In genomic region chr5:9774472-9775079, GRCh38 we compare ENCODE assay signal across 11 cellular contexts.
DNase-seq lines count a peak whose midpoint lies in the region; FAIRE-seq and TF ChIP-seq lines count a peak whose summit lies in the region.
"Had no signal": no experiment of that assay in that cellular context is flagged by ENCODE, and none has a peak within 500 bp of the region (broad histone marks: within the 10 kb centered on the region; RNA-seq: fewer than 3 reads in every experiment).

No MANE protein-coding gene starts in this region.

- H3K79me1 ChIP-seq in H1 (ENCODE audit: low read depth, low read length) = no peaks in the 10 kb centered on the region

- TF ChIP-seq POLR2A in H1 (IDR thresholded peaks at IDR 0.05; ENCODE audit: control extremely low read depth in 1 of 2, low read depth in 2 of 2, low read length in 2 of 2) = no peak

- H3K56ac ChIP-seq in H1 (replicated peaks; ENCODE audit: insufficient read length, low read depth, low read length) = no peak overlapping the region

- H3K23ac ChIP-seq in H1 (ENCODE audit: insufficient read length) = no peak overlapping the region

- no peaks in the 10 kb centered on the region for H4K20me1 ChIP-seq in H1 (replicated peaks in 1 of 2; ENCODE audit: control insufficient read depth in 1 of 2, insufficient read depth in 2 of 2, low read length in 2 of 2)

- H2AK5ac ChIP-seq in H1 (ENCODE audit: low read depth, low read length) = 0 out of 2 replicates have a peak overlapping the region, but pooled peaks have one; percentile 53

- no peak overlapping the region for H4K5ac ChIP-seq in H1 (ENCODE audit: insufficient read length, low read depth, low read length)

- CTCF ChIA-PET in H1 (lab: Charles Lee; ENCODE audit: partially characterized antibody) = interaction anchor here (0.7 to 2.3 kb wide), 13 partner anchors 9 to 469 kb away, joined by 3 to 25 read pairs (median 4); no protein-coding TSS in a partner anchor

- no peak for FAIRE-seq in H1 (lab: Jason Lieb, UNC)

- POLR2A ChIA-PET in H1 (lab: Charles Lee; ENCODE audit: partially characterized antibody) = no interaction called here

- no peak overlapping the region for H3K4ac ChIP-seq in H1 (replicated peaks; ENCODE audit: insufficient read length, low read depth, low read length)

- H3K14ac ChIP-seq in H1 (ENCODE audit: insufficient read length) = no peak overlapping the region

- peak in 2 of 3 experiments; percentile 34 to 49; a peak in 3 of 4 replicates for TF ChIP-seq CTCF in H1 (IDR thresholded peaks at IDR 0.05; ENCODE audit: control extremely low read depth in 1 of 3, insufficient read depth in 1 of 3, low read depth in 1 of 3, low read length in 3 of 3)
- peak; percentile 41 for TF ChIP-seq CTCF in parathyroid adenoma (IDR thresholded peaks at IDR 0.05)

- H3K4me1 ChIP-seq in H1 (replicated peaks in 1 of 4; ENCODE audit: control insufficient read depth in 3 of 4, insufficient read depth in 4 of 4, low read length in 3 of 4) (no peaks in the 10 kb centered on the region), parathyroid adenoma (peaks cover 3% of the 10 kb centered on the region)

- peak; percentile 75 to 82 for TF ChIP-seq RAD21 in H1 (IDR thresholded peaks at IDR 0.05 in 1 of 2, conservative IDR thresholded peaks at IDR 0.05 in 1 of 2; ENCODE audit: low read depth in 2 of 2, low read length in 2 of 2)

- no peak overlapping the region for H2BK20ac ChIP-seq in H1 (ENCODE audit: low read length)

- H3K79me2 ChIP-seq in H1 (ENCODE audit: control insufficient read depth in 1 of 2, insufficient read depth in 2 of 2, low read length in 2 of 2) (no peaks in the 10 kb centered on the region), parathyroid adenoma (no peaks in the 10 kb centered on the region)

- DNase-seq in ELF-1 (ENCODE audit: low read depth, low spot score) (peak; percentile 15), LHCN-M2 (ENCODE audit: low read depth) (peak; percentile 79), H1 (ENCODE audit: low read depth in 1 of 2, low spot score in 2 of 2) (no peak), CD1c-positive myeloid dendritic cell (ENCODE audit: extremely low spot score) (no peak), HuH-7.5 (ENCODE audit: low spot score) (no peak)
- DNase-seq in activated naive CD4-positive, alpha-beta T cell (lab: John Stamatoyannopoulos, UW) = no peak
- no peak for DNase-seq in activated CD8-positive, alpha-beta memory T cell treated with anti-CD3 and anti-CD28 coated beads, Interleukin-2, amount 50 U/mL, for 48 hours
- DNase-seq: activated effector memory CD4-positive, alpha-beta T cell treated with Interleukin-2 at 50 U/mL for 16 hours; islet precursor cell; NCI-H1436 had no signal

- no peak overlapping the region for H3K9ac ChIP-seq in H1 (replicated peaks in 1 of 4; ENCODE audit: extremely low read depth in 1 of 4, low read depth in 3 of 4, low read length in 3 of 4)
- no peak overlapping the region for H3K9ac ChIP-seq in parathyroid adenoma

- 80% methylated on average over 3 of the region's 3 CpGs; no CpG with 5 or more reads in 1 of the 2 experiments for WGBS in H1 (ENCODE audit: extremely low coverage in 1 of 2, insufficient coverage in 1 of 2, insufficient read length in 1 of 2, insufficient replicate concordance in 2 of 2, low coverage in 1 of 2, low lambda C conversion rate in 2 of 2, missing lambda C conversion rate in 1 of 2), 2 experiments

- no peak overlapping the region for H3K4me3 ChIP-seq in H1 (ENCODE audit: extremely low read depth in 1 of 4, insufficient read depth in 2 of 4, low read depth in 3 of 4, low read length in 4 of 4)
- no peak overlapping the region for H3K4me3 ChIP-seq in parathyroid adenoma (ENCODE audit: low read depth, low read length)

- H2BK12ac ChIP-seq in H1 (ENCODE audit: low read depth, low read length) = peak overlapping the region; percentile 94

- H3K9me3 ChIP-seq in H1 (ENCODE audit: insufficient read depth in 2 of 2, low read depth in 1 of 2, low read length in 1 of 2) (no peaks in the 10 kb centered on the region), parathyroid adenoma (ENCODE audit: control insufficient read depth, low read length) (no peaks in the 10 kb centered on the region)

- no peaks in the 10 kb centered on the region for H3K36me3 ChIP-seq in H1 (ENCODE audit: control insufficient read depth in 2 of 4, insufficient read depth in 4 of 4, low read length in 3 of 4)
- no peaks in the 10 kb centered on the region for H3K36me3 ChIP-seq in parathyroid adenoma (ENCODE audit: control insufficient read depth, insufficient read depth, low read length)

- H4K8ac ChIP-seq in H1 (ENCODE audit: extremely low read depth, insufficient read depth, low read length) = no peak overlapping the region; the same call in 1 of the 2 replicates

- no peak overlapping the region for H2BK120ac ChIP-seq in H1 (replicated peaks; ENCODE audit: low read depth, low read length)

- no peak overlapping the region for H2BK5ac ChIP-seq in H1 (ENCODE audit: low read depth, low read length)

- no peak for TF ChIP-seq EP300 in H1 (IDR thresholded peaks at IDR 0.05; ENCODE audit: borderline replicate concordance in 1 of 2, low read depth in 2 of 2, low read length in 2 of 2)

- H2BK15ac ChIP-seq in H1 (ENCODE audit: low read length) = no peak overlapping the region

- no peak overlapping the region for H3K18ac ChIP-seq in H1 (ENCODE audit: extremely low read depth, low read length)

- no peak overlapping the region for H3K4me2 ChIP-seq in H1 (ENCODE audit: insufficient read depth in 1 of 2, low read depth in 2 of 2, low read length in 2 of 2)
- no peak overlapping the region for H3K4me2 ChIP-seq in parathyroid adenoma (ENCODE audit: low read length)

- H3K27me3 ChIP-seq in H1 (replicated peaks in 1 of 4; ENCODE audit: control insufficient read depth in 3 of 4, extremely low read depth in 1 of 4, insufficient read depth in 3 of 4, low read length in 3 of 4) (no peaks in the 10 kb centered on the region), parathyroid adenoma (ENCODE audit: control insufficient read depth, insufficient read depth, low read length) (no peaks in the 10 kb centered on the region)

- H4K91ac ChIP-seq in H1 (replicated peaks; ENCODE audit: insufficient read length, low read length) = no peak overlapping the region

- H3K27ac ChIP-seq in H1 (ENCODE audit: low read depth, low read length) (no peak overlapping the region), parathyroid adenoma (no peak overlapping the region)

- H2AFZ ChIP-seq in H1 (ENCODE audit: low read length) = no peak overlapping the region
- H2AFZ ChIP-seq in parathyroid adenoma = peak overlapping the region; percentile 34

- H3K23me2 ChIP-seq in H1 (ENCODE audit: low read depth, low read length) = no peaks in the 10 kb centered on the region

TF ChIP-seq in H1, 55 proteins besides CTCF, POLR2A, EP300 and RAD21:
- TF ChIP-seq JUND (IDR thresholded peaks at IDR 0.05; ENCODE audit: low read length) (no peak), TBP (IDR thresholded peaks at IDR 0.05; ENCODE audit: low read depth, low read length) (no peak), SP1 (IDR thresholded peaks at IDR 0.05; ENCODE audit: low read depth, low read length) (no peak), SRF (IDR thresholded peaks at IDR 0.05; ENCODE audit: low read depth, low read length) (no peak), SIX5 (IDR thresholded peaks at IDR 0.05; ENCODE audit: low read depth, low read length) (no peak), SIN3A (conservative IDR thresholded peaks at IDR 0.05 in 1 of 2, IDR thresholded peaks at IDR 0.05 in 1 of 2; ENCODE audit: low read depth in 1 of 2, low read length in 2 of 2) (no peak), PHF8 (conservative IDR thresholded peaks at IDR 0.05; ENCODE audit: low read depth, low read length) (no peak), SAP30 (IDR thresholded peaks at IDR 0.05; ENCODE audit: insufficient read depth, insufficient replicate concordance, low read length) (no peak), ZNF274 (IDR thresholded peaks at IDR 0.05; ENCODE audit: borderline replicate concordance, extremely low read depth, low read length) (no peak), MAFK (IDR thresholded peaks at IDR 0.05; ENCODE audit: low read depth, low read length) (no peak), RFX5 (IDR thresholded peaks at IDR 0.05; ENCODE audit: borderline replicate concordance, low read depth, low read length) (no peak)

Comparison
In these comparisons a context has a peak if more than half of its experiments do, and no peak if none do; other contexts are left out.
1. DNase-seq: peak in ELF-1 (single experiment) and LHCN-M2 (single experiment); none in H1 (0 of 2), activated naive CD4-positive, alpha-beta T cell (0 of 4), CD1c-positive myeloid dendritic cell (single experiment), activated CD8-positive, alpha-beta memory T cell treated with anti-CD3 and anti-CD28 coated beads, Interleukin-2, amount 50 U/mL, for 48 hours (single experiment) and HuH-7.5 (single experiment).